ENCODE assay signal across 17 cellular contexts in the genomic region with DNA sequence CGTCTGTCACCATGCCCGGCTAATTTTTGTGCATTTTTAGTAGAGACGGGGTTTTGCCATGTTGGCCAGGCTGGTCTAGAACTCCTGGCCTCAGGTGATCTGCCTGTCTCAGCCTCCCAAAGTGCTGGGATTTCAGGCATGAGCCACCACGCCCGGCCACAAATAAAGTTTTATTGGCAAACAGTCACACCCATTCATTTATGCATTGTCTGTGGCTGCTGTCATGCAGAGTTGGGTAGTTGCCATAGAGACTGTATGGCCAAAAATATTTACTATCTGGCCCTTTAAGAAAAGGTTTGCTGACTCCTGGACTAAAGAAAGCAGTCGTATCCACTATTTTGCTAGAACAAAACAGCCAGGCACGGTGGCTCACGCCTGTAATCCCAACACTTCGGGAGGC. TPM values are rescaled to one million over a fixed set of nuclear protein-coding genes. Genes with fewer than 3 reads are reported as not detected.
"Had no signal": no experiment of that assay in that cellular context is flagged by ENCODE, and none has a peak within 500 bp of the region (broad histone marks: within the 10 kb centered on the region; RNA-seq: fewer than 3 reads in every experiment).

No MANE protein-coding gene starts in this region.

RNA-seq across cellular contexts. Expression of a gene that starts 37.9 kb away (rescaled TPM):
- total RNA-seq: activated CD4-positive, alpha-beta T cell treated with anti-CD3 and anti-CD28 coated beads, Interleukin-2, amount 10 ng/mL, durations not matched to agents 7 days and 5 days; activated CD8-positive, alpha-beta T cell treated with anti-CD3 and anti-CD28 coated beads, Interleukin-2, amount 10 ng/mL, durations not matched to agents 7 days and 5 days; activated naive CD4-positive, alpha-beta T cell treated with anti-CD3 and anti-CD28 coated beads for 36 hours; activated T-cell treated with anti-CD3 and anti-CD28 coated beads, Interleukin-2, amount 50 U/mL, for 4 hours; heart right ventricle; kidney epithelial cell; left ventricle myocardium superior; mesenteric fat pad; natural killer cell; pancreas; pulmonary artery endothelial cell; right lobe of liver; suprapubic skin; transverse colon; uterus had no signal
- polyA plus RNA-seq: esophagus, heart right ventricle, pancreas, small intestine had no signal
